In the genomic region with DNA sequence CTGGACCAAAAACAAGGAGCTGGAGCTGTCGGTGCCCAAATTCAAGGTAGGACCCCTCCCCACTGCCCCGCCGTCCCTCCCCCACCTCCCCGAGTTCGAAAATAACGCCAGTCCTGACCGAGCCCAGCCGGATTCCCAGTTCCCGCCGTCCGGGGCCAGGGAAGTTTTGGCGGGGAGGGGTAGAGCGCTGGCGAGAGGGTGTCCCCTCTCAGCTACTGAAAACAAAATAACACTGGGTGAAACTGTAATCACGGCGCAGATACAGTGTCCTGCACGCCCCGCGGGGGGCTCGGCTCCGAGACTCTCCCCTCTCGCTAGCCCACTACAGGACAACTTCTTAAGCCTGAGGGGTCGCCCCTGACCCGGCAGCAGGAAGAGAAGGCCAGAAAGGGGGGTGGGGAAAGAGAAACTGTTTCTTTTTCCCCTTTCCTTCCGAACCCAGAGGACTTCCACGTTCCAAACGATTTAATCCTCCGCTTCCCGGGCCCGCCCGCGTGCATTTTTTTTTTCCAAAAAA, we compare ENCODE assay signal across 9 cellular contexts. TPM values are rescaled to one million over a fixed set of nuclear protein-coding genes. Genes with fewer than 3 reads are reported as not detected.
A peak's percentile ranks its signal among the peaks of the same experiment; 100 is the strongest.
DNase-seq lines count a peak whose midpoint lies in the region; ATAC-seq, FAIRE-seq and TF ChIP-seq lines count a peak whose summit lies in the region.
"Had no signal": no experiment of that assay in that cellular context is flagged by ENCODE, and none has a peak within 500 bp of the region (broad histone marks: within the 10 kb centered on the region; RNA-seq: fewer than 3 reads in every experiment).

No MANE protein-coding gene starts in this region.

- peak overlapping the region; percentile 97 for H3K27ac Mint-ChIP-seq in activated T-helper 1 cell treated with anti-CD3 and anti-CD28 coated beads, Interleukin-12 subunit alpha, Interleukin-12 subunit beta, Interleukin-2, Interleukin-4 antibody, amounts not matched to agents 30 ng/mL and 10 ng/mL and 1 ng/mL, durations not matched to agents 14 hours and 24 hours and 36 hours

- no peaks in the 10 kb centered on the region for H3K27me3 Mint-ChIP-seq in activated T-helper 1 cell treated with anti-CD3 and anti-CD28 coated beads, Interleukin-12 subunit alpha, Interleukin-12 subunit beta, Interleukin-2, Interleukin-4 antibody, amounts not matched to agents 30 ng/mL and 10 ng/mL and 1 ng/mL, durations not matched to agents 14 hours and 24 hours and 36 hours (ENCODE audit: insufficient read depth)

- H3K4me3 Mint-ChIP-seq in activated T-helper 1 cell treated with anti-CD3 and anti-CD28 coated beads, Interleukin-12 subunit alpha, Interleukin-12 subunit beta, Interleukin-2, Interleukin-4 antibody, amounts not matched to agents 30 ng/mL and 10 ng/mL and 1 ng/mL, durations not matched to agents 14 hours and 24 hours and 36 hours = peak overlapping the region; percentile 97

- ATAC-seq in A549 = no peak
- ATAC-seq in right cardiac atrium = no peak
- no peak for ATAC-seq in HG03095 (IDR thresholded peaks at IDR 0.05; ENCODE audit: unreplicated experiment)

- no peak for TF ChIP-seq RAD21 in A549 (conservative IDR thresholded peaks at IDR 0.05 in 1 of 2, IDR thresholded peaks at IDR 0.05 in 1 of 2)

- peaks cover 32% of the 10 kb centered on the region for H3K4me1 Mint-ChIP-seq in activated T-helper 1 cell treated with anti-CD3 and anti-CD28 coated beads, Interleukin-12 subunit alpha, Interleukin-12 subunit beta, Interleukin-2, Interleukin-4 antibody, amounts not matched to agents 30 ng/mL and 10 ng/mL and 1 ng/mL, durations not matched to agents 14 hours and 24 hours and 36 hours (ENCODE audit: low read depth)

- intact Hi-C loops in activated T-helper 1 cell treated with anti-CD3 and anti-CD28 coated beads, Interleukin-12 subunit alpha, Interleukin-12 subunit beta, Interleukin-2, Interleukin-4 antibody, amounts not matched to agents 30 ng/mL and 10 ng/mL and 1 ng/mL, durations not matched to agents 14 hours and 24 hours and 36 hours (cut with micrococcal nuclease) = loop anchor here (10.0 kb wide), 2 partner anchors 400 to 1270 kb away; a partner anchor contains a TSS
- intact Hi-C loops in right cardiac atrium (cut with DNase I) = no loop called here

- no peak for TF ChIP-seq EP300 in A549 (IDR thresholded peaks at IDR 0.05)

- H3K27me3 ChIP-seq in right cardiac atrium (ENCODE audit: control insufficient read depth, insufficient read depth) = no peaks in the 10 kb centered on the region
- no peaks in the 10 kb centered on the region for H3K27me3 ChIP-seq in skeletal muscle satellite cell (ENCODE audit: control insufficient read depth, insufficient read depth, low read length)

- H3K27ac ChIP-seq in A549 (peak overlapping the region; percentile 100), HEK293 (ENCODE audit: extremely low read depth, low read depth, low read length) (peak overlapping the region; percentile 100), right cardiac atrium (ENCODE audit: low read length) (peak overlapping the region; percentile 60)

- DNase-seq in A549 (ENCODE audit: low read depth in 1 of 2, low spot score in 1 of 2) = peak in 1 of 2 experiments; percentile 70
- DNase-seq in activated T-helper 1 cell treated with anti-CD3 and anti-CD28 coated beads, Interleukin-12 subunit alpha, Interleukin-12 subunit beta, Interleukin-2, Interleukin-4 antibody, amounts not matched to agents 30 ng/mL and 10 ng/mL and 1 ng/mL, durations not matched to agents 14 hours and 24 hours and 36 hours (ENCODE audit: low spot score) = no peak
- peak in 1 of 3 donors; percentile 67 for DNase-seq in right cardiac atrium
- no peak for DNase-seq in NCI-H446 (lab: John Stamatoyannopoulos, UW)
- no peak for DNase-seq in stimulated activated CD4-positive, alpha-beta T cell treated with anti-CD3 and anti-CD28 coated beads, Interleukin-4, amount 100 ng/mL, for 24 hours

- CTCF ChIA-PET in A549 (lab: Yijun Ruan, JAX) = interaction anchor here (1.0 to 72.2 kb wide), 3 partner anchors 5 to 86 kb away, joined by 3 to 2657 read pairs (median 2657); a partner anchor contains a TSS
- CTCF ChIA-PET in HEK293 (lab: Yijun Ruan, JAX) = interaction anchor here (15.1 kb wide), 1 partner anchor 10 kb away, joined by 393 read pairs; a partner anchor contains a TSS

- peak overlapping the region; percentile 99 for H3K9ac ChIP-seq in skeletal muscle satellite cell (ENCODE audit: low read depth, low read length)

- POLR2A ChIA-PET in A549 (lab: Yijun Ruan, JAX) (interaction anchor here (1.0 kb wide), 1 partner anchor 8 kb away, joined by 5 read pairs; no protein-coding TSS in a partner anchor), HEK293 (lab: Yijun Ruan, JAX) (interaction anchor here (0.7 to 1.0 kb wide), 3 partner anchors 9 to 505 kb away, joined by 4 to 6 read pairs (median 6); a partner anchor contains a TSS)

- H3K4me2 ChIP-seq in A549 (peak overlapping the region; percentile 78), skeletal muscle satellite cell (ENCODE audit: low read length) (peak overlapping the region; percentile 93)

- peaks cover 4 to 37% of the 10 kb centered on the region in 2 experiments; a peak in 2 of 3 replicates for H3K36me3 ChIP-seq in HEK293 (ENCODE audit: control insufficient read depth in 2 of 2, insufficient read depth in 1 of 2, low read length in 2 of 2)
- peaks cover 36% of the 10 kb centered on the region for H3K36me3 ChIP-seq in skeletal muscle satellite cell (ENCODE audit: insufficient read depth, low read length)

- H3K4me1 ChIP-seq in A549 = peaks cover 39% of the 10 kb centered on the region
- peaks cover 10% of the 10 kb centered on the region for H3K4me1 ChIP-seq in HEK293 (ENCODE audit: control insufficient read depth, insufficient read depth, low read length)
- H3K4me1 ChIP-seq in right cardiac atrium (ENCODE audit: control insufficient read depth, insufficient read depth, low read length) = peaks cover 7% of the 10 kb centered on the region
- peaks cover 37% of the 10 kb centered on the region for H3K4me1 ChIP-seq in skeletal muscle satellite cell (ENCODE audit: control insufficient read depth, insufficient read depth, low read length)

- TF ChIP-seq POLR2A in A549 (IDR thresholded peaks at IDR 0.05; ENCODE audit: low read length) = no peak

- H3K4me3 ChIP-seq in A549 (peak overlapping the region; percentile 60), HEK293 (ENCODE audit: low read depth, low read length) (peak overlapping the region; percentile 71), right cardiac atrium (ENCODE audit: low read length) (peak overlapping the region; percentile 97), skeletal muscle satellite cell (ENCODE audit: low read length) (peak overlapping the region; percentile 74)

- H3K9me3 Mint-ChIP-seq in activated T-helper 1 cell treated with anti-CD3 and anti-CD28 coated beads, Interleukin-12 subunit alpha, Interleukin-12 subunit beta, Interleukin-2, Interleukin-4 antibody, amounts not matched to agents 30 ng/mL and 10 ng/mL and 1 ng/mL, durations not matched to agents 14 hours and 24 hours and 36 hours = no peaks in the 10 kb centered on the region

- peaks cover 24% of the 10 kb centered on the region for H3K36me3 Mint-ChIP-seq in activated T-helper 1 cell treated with anti-CD3 and anti-CD28 coated beads, Interleukin-12 subunit alpha, Interleukin-12 subunit beta, Interleukin-2, Interleukin-4 antibody, amounts not matched to agents 30 ng/mL and 10 ng/mL and 1 ng/mL, durations not matched to agents 14 hours and 24 hours and 36 hours (ENCODE audit: low read depth)

- TF ChIP-seq CTCF in A549 (IDR thresholded peaks at IDR 0.05) (no peak), HEK293 (tag by site-specific recombination; IDR thresholded peaks at IDR 0.05) (no peak)

- WGBS in A549 (ENCODE audit: missing lambda C conversion rate) = under 1% methylated on average over 23 of the region's 32 CpGs
- under 1% methylated on average over 32 of the region's 32 CpGs for WGBS in right cardiac atrium

- no peak for FAIRE-seq in A549 (lab: Jason Lieb, UNC)

- H3K9me3 ChIP-seq in A549 (no peaks in the 10 kb centered on the region), HEK293 (ENCODE audit: control insufficient read depth, insufficient read depth, low read depth, low read length) (no peaks in the 10 kb centered on the region), right cardiac atrium (ENCODE audit: control insufficient read depth, low read length) (no peaks in the 10 kb centered on the region), skeletal muscle satellite cell (replicated peaks; ENCODE audit: low read length) (no peaks in the 10 kb centered on the region)

RNA-seq across cellular contexts. Expression of a gene that starts 1.4 kb away (rescaled TPM):
- polyA plus RNA-seq in A549 (2011; rRNA removed) = 1.1 and 2.1 TPM in 2 replicates
- 2.2 and 3.1 TPM in 2 replicates for polyA plus RNA-seq in A549 (2012; cell fraction: cytosol; rRNA removed)
- polyA plus RNA-seq in A549 (2012; cell fraction: nucleus; rRNA removed) = 6.5 and 9.1 TPM in 2 replicates
- polyA plus RNA-seq in A549 (2017; fragmentation: RNase III; extraction: RNeasy Plus Mini Kit Qiagen cat#74134 plus additional on column Dnase treatment) = 7.4 to 8.6 TPM (median 8.0 TPM) in 3 replicates
- 2.6 and 4.2 TPM in 2 replicates for polyA minus RNA-seq in A549 (2011; rRNA and poly(A)+ RNA removed)
- total RNA-seq in activated T-helper 1 cell treated with anti-CD3 and anti-CD28 coated beads, Interleukin-12 subunit alpha, Interleukin-12 subunit beta, Interleukin-2, Interleukin-4 antibody, amounts not matched to agents 30 ng/mL and 10 ng/mL and 1 ng/mL, durations not matched to agents 14 hours and 24 hours and 36 hours = 32.0 and 33.0 TPM in 2 replicates
- 10 to 100 TPM in 3 of 4 donors, 1 to 10 TPM in 1; 9.6 to 14.9 (median 13.0) TPM for total RNA-seq in right cardiac atrium
- polyA plus RNA-seq in right cardiac atrium = 7.6 TPM
- total RNA-seq in skeletal muscle satellite cell (2012; rRNA removed) = 3.7 and 3.8 TPM in 2 replicates

RNA-seq across cellular contexts. Expression of a gene that starts 11.7 kb away (rescaled TPM):
- polyA plus RNA-seq in A549 (2011; rRNA removed) (47.1 and 48.0 TPM in 2 replicates), A549 (2017; fragmentation: RNase III; extraction: RNeasy Plus Mini Kit Qiagen cat#74134 plus additional on column Dnase treatment) (48.6 to 52.3 TPM (median 51.8 TPM) in 3 replicates), right cardiac atrium (11.2 TPM)
- polyA plus RNA-seq in A549 (2012; cell fraction: cytosol; rRNA removed) = 84.7 and 94.6 TPM in 2 replicates
- polyA plus RNA-seq in A549 (2012; cell fraction: nucleus; rRNA removed) = 108 and 113 TPM in 2 replicates
- 88.9 and 139 TPM in 2 replicates for polyA minus RNA-seq in A549 (2011; rRNA and poly(A)+ RNA removed)
- total RNA-seq in activated T-helper 1 cell treated with anti-CD3 and anti-CD28 coated beads, Interleukin-12 subunit alpha, Interleukin-12 subunit beta, Interleukin-2, Interleukin-4 antibody, amounts not matched to agents 30 ng/mL and 10 ng/mL and 1 ng/mL, durations not matched to agents 14 hours and 24 hours and 36 hours = 111 and 112 TPM in 2 replicates
- 10 to 100 TPM; 15.2 to 23.3 (median 22.0) TPM for total RNA-seq in right cardiac atrium
- 5.6 and 7.2 TPM in 2 replicates for total RNA-seq in skeletal muscle satellite cell (2012; rRNA removed)

RNA-seq across cellular contexts. Expression of a gene that starts 53.4 kb away (rescaled TPM):
- polyA plus RNA-seq in A549 (2011; rRNA removed) (1.3 and 1.7 TPM in 2 replicates), A549 (2017; fragmentation: RNase III; extraction: RNeasy Plus Mini Kit Qiagen cat#74134 plus additional on column Dnase treatment) (1.8 to 2.6 TPM (median 2.0 TPM) in 3 replicates), right cardiac atrium (2.0 TPM)
- polyA plus RNA-seq in A549 (2012; cell fraction: cytosol; rRNA removed) = 1.7 and 2.0 TPM in 2 replicates
- polyA plus RNA-seq in A549 (2012; cell fraction: nucleus; rRNA removed) = 0.98 and 1.4 TPM in 2 replicates
- polyA minus RNA-seq in A549 (2011; rRNA and poly(A)+ RNA removed) = 1.6 and 2.8 TPM in 2 replicates
- total RNA-seq in activated T-helper 1 cell treated with anti-CD3 and anti-CD28 coated beads, Interleukin-12 subunit alpha, Interleukin-12 subunit beta, Interleukin-2, Interleukin-4 antibody, amounts not matched to agents 30 ng/mL and 10 ng/mL and 1 ng/mL, durations not matched to agents 14 hours and 24 hours and 36 hours = not detected in 2 replicates
- 1 to 10 TPM; 1.3 to 5.1 (median 1.4) TPM for total RNA-seq in right cardiac atrium
- 0.76 and 2.4 TPM in 2 replicates for total RNA-seq in skeletal muscle satellite cell (2012; rRNA removed)
- total RNA-seq: glomerular endothelial cell had no signal
